11 cellular contexts compared by ENCODE assay signal in the genomic region with DNA sequence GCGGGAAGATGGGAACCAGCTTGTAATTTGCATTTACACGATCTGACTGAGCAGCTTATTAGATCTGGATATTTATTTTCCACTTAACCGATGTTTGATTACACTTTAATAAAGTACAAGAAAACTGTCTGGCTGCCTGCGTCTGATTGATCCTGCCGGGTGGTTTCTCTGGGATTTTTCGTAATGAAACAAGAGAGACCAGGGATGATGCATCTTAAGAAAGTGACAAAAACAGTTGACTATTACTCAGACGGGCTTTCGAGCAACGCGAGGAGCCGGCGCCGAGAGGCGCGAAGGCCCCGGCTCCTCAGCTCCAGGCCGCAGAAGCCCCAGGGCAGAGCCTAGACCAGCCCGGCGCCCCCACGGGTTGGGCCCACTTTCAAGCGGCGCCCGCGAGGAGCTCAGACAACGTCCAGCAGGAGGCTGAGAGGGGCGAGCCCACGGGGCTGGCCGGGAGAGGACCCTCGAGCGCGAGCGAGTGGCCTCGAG.
DNase-seq lines count a peak whose midpoint lies in the region; ATAC-seq and TF ChIP-seq lines count a peak whose summit lies in the region.
"Had no signal": no experiment of that assay in that cellular context is flagged by ENCODE, and none has a peak within 500 bp of the region (broad histone marks: within the 10 kb centered on the region; RNA-seq: fewer than 3 reads in every experiment).

No MANE protein-coding gene starts in this region.

- no peaks in the 10 kb centered on the region for H3K36me3 ChIP-seq in ascending aorta
- H3K36me3 ChIP-seq: WERI-Rb-1 had no signal

- DNase-seq in activated CD4-positive, alpha-beta T cell treated with anti-CD3 and anti-CD28 coated beads, Interleukin-2, amount 50 U/mL, for 48 hours: peak; percentile 14 to 31
- DNase-seq in activated CD4-positive, alpha-beta T cell treated with anti-CD3 and anti-CD28 coated beads, Interleukin-2, amount 50 U/mL, for 4 hours: no peak
- DNase-seq in ascending aorta (ENCODE audit: low spot score in 2 of 2) (no peak), islet precursor cell (peak; percentile 59), nucleus accumbens (lab: John Stamatoyannopoulos, UW) (no peak), KBM-7 (no peak), KG1 (lab: John Stamatoyannopoulos, UW) (no peak)
- DNase-seq in stimulated activated naive CD8-positive, alpha-beta T cell treated with anti-CD3 and anti-CD28 coated beads, Interleukin-15, Interleukin-2, amounts not matched to agents 100 U/mL and 50 U/mL, for 24 hours: peak; percentile 12
- DNase-seq: cerebellar nuclear complex, hippocampal formation, WERI-Rb-1 had no signal

- no peak overlapping the region for H3K27ac ChIP-seq in ascending aorta
- H3K27ac ChIP-seq: WERI-Rb-1 had no signal

- H3K4me3 ChIP-seq in ascending aorta: peak overlapping the region; percentile 48 to 56

- H3K27me3 ChIP-seq in ascending aorta: peaks cover 19% of the 10 kb centered on the region

- TF ChIP-seq CTCF in ascending aorta (IDR thresholded peaks at IDR 0.05): no peak

- peak; percentile 55 for ATAC-seq in stimulated activated naive CD8-positive, alpha-beta T cell treated with anti-CD3 and anti-CD28 coated beads, Interleukin-15, Interleukin-2, amounts not matched to agents 100 U/mL and 50 U/mL, for 24 hours

- in situ Hi-C loops in KBM-7 (cut with MboI; ENCODE audit: low pct_unique_long_range_greater_than_20kb, low sequenced_read_pairs): no loop called here

- intact Hi-C loops in ascending aorta (cut with DNase I): no loop called here

- H3K9me3 ChIP-seq in ascending aorta: peaks cover 0 to 3% of the 10 kb centered on the region in 2 donors

- peaks cover 4 to 7% of the 10 kb centered on the region in 2 donors for H3K4me1 ChIP-seq in ascending aorta

Comparison
In these comparisons a context has a peak if more than half of its experiments do, and no peak if none do; other contexts are left out.
1. DNase-seq: peak in activated CD4-positive, alpha-beta T cell treated with anti-CD3 and anti-CD28 coated beads, Interleukin-2, amount 50 U/mL, for 48 hours (2 of 2), islet precursor cell (single experiment) and stimulated activated naive CD8-positive, alpha-beta T cell treated with anti-CD3 and anti-CD28 coated beads, Interleukin-15, Interleukin-2, amounts not matched to agents 100 U/mL and 50 U/mL, for 24 hours (single experiment); none in activated CD4-positive, alpha-beta T cell treated with anti-CD3 and anti-CD28 coated beads, Interleukin-2, amount 50 U/mL, for 4 hours (0 of 2), ascending aorta (0 of 2), nucleus accumbens (0 of 56), KBM-7 (single experiment) and KG1 (single experiment).